In the genomic region with DNA sequence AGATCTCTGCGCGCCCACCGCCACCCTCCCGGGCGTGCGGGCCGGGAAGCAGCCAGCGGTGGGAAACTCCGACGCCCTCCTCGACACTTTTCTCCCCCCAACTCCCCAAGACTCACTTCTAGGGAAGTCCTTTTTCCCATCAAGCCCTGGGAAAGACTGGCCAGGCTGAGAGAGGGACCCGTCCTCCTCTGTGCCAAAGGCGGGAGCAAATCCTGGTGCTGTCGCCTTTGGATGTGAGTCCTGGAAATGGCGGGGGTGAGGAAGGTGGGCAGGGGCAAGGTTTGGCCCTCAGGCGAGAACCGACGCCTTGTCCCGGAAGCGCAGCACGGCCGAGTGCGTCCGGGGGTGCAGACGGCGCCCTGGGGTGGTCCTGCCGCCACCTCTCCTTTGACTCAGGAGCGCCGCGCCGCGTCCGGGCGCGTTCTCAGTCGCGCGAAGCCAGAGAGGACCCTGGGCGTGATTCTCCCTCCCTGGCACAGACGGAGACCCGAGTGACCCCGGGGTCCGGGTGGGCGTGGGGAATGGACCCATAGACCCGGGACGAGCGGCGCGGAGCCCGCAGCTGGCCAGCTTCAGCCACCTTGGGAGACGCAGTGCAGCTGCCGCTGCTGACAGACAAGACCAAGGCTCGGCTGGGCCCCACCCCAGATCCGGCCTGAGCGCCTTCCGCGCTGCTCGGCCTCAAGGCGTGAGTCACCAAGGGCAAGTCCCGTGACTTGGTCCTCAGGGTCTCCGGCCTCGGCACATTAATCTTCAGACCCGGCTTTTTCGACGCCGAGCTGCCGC, we compare ENCODE assay signal across 1 cellular context.
TF ChIP-seq lines count a peak whose summit lies in the region.

No MANE protein-coding gene starts in this region.

TF ChIP-seq in HepG2, 621 proteins besides CTCF, POLR2A, EP300 and RAD21 (continued from another document and continues in another):
- TF ChIP-seq, protein P1, sequence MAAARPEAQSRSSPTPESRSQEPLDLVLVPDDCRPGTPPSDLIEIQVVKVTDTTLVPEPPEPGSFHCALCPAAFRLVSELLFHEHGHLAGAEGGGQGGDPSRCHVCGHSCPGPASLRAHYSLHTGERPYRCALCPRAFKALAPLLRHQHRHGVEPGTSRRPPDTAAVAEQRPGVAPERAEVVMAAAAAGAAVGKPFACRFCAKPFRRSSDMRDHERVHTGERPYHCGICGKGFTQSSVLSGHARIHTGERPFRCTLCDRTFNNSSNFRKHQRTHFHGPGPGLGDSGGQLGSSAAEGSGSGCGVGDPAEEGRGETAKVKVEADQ (CRISPR knock-in tag; IDR thresholded peaks at IDR 0.05; ENCODE audit: borderline replicate concordance) = peak; percentile 61
- TF ChIP-seq KDM4B (CRISPR knock-in tag; IDR thresholded peaks at IDR 0.05) (no peak; the same call in 1 of the 2 replicates), TCF7L2 (IDR thresholded peaks at IDR 0.05; ENCODE audit: low read depth, low read length) (no peak), ZNF281 (CRISPR knock-in tag; IDR thresholded peaks at IDR 0.05; ENCODE audit: borderline replicate concordance) (peak; percentile 5; the same call in 1 of the 2 replicates), MTA1 (CRISPR knock-in tag; IDR thresholded peaks at IDR 0.05; ENCODE audit: borderline replicate concordance) (peak; percentile 89; the same call in 1 of the 2 replicates), ZNF841 (CRISPR knock-in tag; IDR thresholded peaks at IDR 0.05; ENCODE audit: borderline replicate concordance) (no peak), ZNF550 (CRISPR knock-in tag; IDR thresholded peaks at IDR 0.05; ENCODE audit: borderline replicate concordance) (no peak), KAT2B (IDR thresholded peaks at IDR 0.05; ENCODE audit: borderline replicate concordance, low read depth, low read length) (no peak), ZMYM3 (CRISPR knock-in tag; IDR thresholded peaks at IDR 0.05) (peak; percentile 41; the same call in 1 of the 2 replicates), SMYD3 (CRISPR knock-in tag; IDR thresholded peaks at IDR 0.05) (peak; percentile 88), NR2F2 (IDR thresholded peaks at IDR 0.05; ENCODE audit: borderline replicate concordance, low read depth) (no peak), ESRRA (CRISPR knock-in tag; IDR thresholded peaks at IDR 0.05; ENCODE audit: low read depth) (peak; percentile 66; the same call in 1 of the 2 replicates), ZBED4 (CRISPR knock-in tag; IDR thresholded peaks at IDR 0.05; ENCODE audit: borderline replicate concordance) (peak; percentile 31; the same call in 1 of the 2 replicates), TOE1 (CRISPR knock-in tag; IDR thresholded peaks at IDR 0.05) (no peak), FOSL2 (CRISPR knock-in tag; IDR thresholded peaks at IDR 0.05) (peak; percentile 87), NFE2L2 (IDR thresholded peaks at IDR 0.05; ENCODE audit: low read length) (no peak), ZNF501 (CRISPR knock-in tag; IDR thresholded peaks at IDR 0.05) (peak; percentile 92), ZKSCAN1 (IDR thresholded peaks at IDR 0.05; ENCODE audit: low read length) (no peak), SP1 (IDR thresholded peaks at IDR 0.05) (no peak), SP1 (CRISPR knock-in tag; IDR thresholded peaks at IDR 0.05) (peak; percentile 46), ZNF589 (CRISPR knock-in tag; conservative IDR thresholded peaks at IDR 0.05) (no peak), NONO (IDR thresholded peaks at IDR 0.05) (no peak), NONO (CRISPR knock-in tag; conservative IDR thresholded peaks at IDR 0.05) (peak; percentile 70; the same call in 1 of the 2 replicates), ZNF646 (CRISPR knock-in tag; IDR thresholded peaks at IDR 0.05) (peak; percentile 63; the same call in 1 of the 2 replicates), PHF8 (CRISPR knock-in tag; IDR thresholded peaks at IDR 0.05) (peak; percentile 57), SP4 (CRISPR knock-in tag; IDR thresholded peaks at IDR 0.05) (peak; percentile 48; the same call in 1 of the 2 replicates), TEAD3 (CRISPR knock-in tag; optimal IDR thresholded peaks at IDR 0.05; ENCODE audit: borderline replicate concordance) (peak; percentile 67)
- TF ChIP-seq, protein P2, sequence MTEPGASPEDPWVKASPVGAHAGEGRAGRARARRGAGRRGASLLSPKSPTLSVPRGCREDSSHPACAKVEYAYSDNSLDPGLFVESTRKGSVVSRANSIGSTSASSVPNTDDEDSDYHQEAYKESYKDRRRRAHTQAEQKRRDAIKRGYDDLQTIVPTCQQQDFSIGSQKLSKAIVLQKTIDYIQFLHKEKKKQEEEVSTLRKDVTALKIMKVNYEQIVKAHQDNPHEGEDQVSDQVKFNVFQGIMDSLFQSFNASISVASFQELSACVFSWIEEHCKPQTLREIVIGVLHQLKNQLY (CRISPR knock-in tag; IDR thresholded peaks at IDR 0.05) = 0 out of 2 replicates have a peak, but pooled peaks have one; percentile 25
- TF ChIP-seq, protein P3, sequence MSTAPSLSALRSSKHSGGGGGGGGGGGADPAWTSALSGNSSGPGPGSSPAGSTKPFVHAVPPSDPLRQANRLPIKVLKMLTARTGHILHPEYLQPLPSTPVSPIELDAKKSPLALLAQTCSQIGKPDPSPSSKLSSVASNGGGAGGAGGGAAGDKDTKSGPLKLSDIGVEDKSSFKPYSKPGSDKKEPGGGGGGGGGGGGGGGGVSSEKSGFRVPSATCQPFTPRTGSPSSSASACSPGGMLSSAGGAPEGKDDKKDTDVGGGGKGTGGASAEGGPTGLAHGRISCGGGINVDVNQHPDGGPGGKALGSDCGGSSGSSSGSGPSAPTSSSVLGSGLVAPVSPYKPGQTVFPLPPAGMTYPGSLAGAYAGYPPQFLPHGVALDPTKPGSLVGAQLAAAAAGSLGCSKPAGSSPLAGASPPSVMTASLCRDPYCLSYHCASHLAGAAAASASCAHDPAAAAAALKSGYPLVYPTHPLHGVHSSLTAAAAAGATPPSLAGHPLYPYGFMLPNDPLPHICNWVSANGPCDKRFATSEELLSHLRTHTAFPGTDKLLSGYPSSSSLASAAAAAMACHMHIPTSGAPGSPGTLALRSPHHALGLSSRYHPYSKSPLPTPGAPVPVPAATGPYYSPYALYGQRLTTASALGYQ (CRISPR knock-in tag; IDR thresholded peaks at IDR 0.05) = 0 out of 2 replicates have a peak, but pooled peaks have one; percentile 55
- TF ChIP-seq, protein P4, sequence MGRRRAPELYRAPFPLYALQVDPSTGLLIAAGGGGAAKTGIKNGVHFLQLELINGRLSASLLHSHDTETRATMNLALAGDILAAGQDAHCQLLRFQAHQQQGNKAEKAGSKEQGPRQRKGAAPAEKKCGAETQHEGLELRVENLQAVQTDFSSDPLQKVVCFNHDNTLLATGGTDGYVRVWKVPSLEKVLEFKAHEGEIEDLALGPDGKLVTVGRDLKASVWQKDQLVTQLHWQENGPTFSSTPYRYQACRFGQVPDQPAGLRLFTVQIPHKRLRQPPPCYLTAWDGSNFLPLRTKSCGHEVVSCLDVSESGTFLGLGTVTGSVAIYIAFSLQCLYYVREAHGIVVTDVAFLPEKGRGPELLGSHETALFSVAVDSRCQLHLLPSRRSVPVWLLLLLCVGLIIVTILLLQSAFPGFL (CRISPR knock-in tag; IDR thresholded peaks at IDR 0.05) = 0 out of 2 replicates have a peak, but pooled peaks have one; percentile 54
- TF ChIP-seq, protein P5, sequence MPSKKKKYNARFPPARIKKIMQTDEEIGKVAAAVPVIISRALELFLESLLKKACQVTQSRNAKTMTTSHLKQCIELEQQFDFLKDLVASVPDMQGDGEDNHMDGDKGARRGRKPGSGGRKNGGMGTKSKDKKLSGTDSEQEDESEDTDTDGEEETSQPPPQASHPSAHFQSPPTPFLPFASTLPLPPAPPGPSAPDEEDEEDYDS (CRISPR knock-in tag; IDR thresholded peaks at IDR 0.05) = no peak
- TF ChIP-seq, protein P6, sequence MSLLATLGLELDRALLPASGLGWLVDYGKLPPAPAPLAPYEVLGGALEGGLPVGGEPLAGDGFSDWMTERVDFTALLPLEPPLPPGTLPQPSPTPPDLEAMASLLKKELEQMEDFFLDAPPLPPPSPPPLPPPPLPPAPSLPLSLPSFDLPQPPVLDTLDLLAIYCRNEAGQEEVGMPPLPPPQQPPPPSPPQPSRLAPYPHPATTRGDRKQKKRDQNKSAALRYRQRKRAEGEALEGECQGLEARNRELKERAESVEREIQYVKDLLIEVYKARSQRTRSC (CRISPR knock-in tag; IDR thresholded peaks at IDR 0.05; ENCODE audit: low read depth) = no peak
- TF ChIP-seq, protein P7, sequence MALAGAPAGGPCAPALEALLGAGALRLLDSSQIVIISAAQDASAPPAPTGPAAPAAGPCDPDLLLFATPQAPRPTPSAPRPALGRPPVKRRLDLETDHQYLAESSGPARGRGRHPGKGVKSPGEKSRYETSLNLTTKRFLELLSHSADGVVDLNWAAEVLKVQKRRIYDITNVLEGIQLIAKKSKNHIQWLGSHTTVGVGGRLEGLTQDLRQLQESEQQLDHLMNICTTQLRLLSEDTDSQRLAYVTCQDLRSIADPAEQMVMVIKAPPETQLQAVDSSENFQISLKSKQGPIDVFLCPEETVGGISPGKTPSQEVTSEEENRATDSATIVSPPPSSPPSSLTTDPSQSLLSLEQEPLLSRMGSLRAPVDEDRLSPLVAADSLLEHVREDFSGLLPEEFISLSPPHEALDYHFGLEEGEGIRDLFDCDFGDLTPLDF (CRISPR knock-in tag; IDR thresholded peaks at IDR 0.05) = peak; percentile 10; the same call in 1 of the 2 replicates
